In genomic region chr11:76201056-76201455, GRCh38 we compare ENCODE assay signal across 27 cellular contexts. TPM values are rescaled to one million over a fixed set of nuclear protein-coding genes. Genes with fewer than 3 reads are reported as not detected.
"Had no signal": no experiment of that assay in that cellular context is flagged by ENCODE, and none has a peak within 500 bp of the region (broad histone marks: within the 10 kb centered on the region; RNA-seq: fewer than 3 reads in every experiment).

No MANE protein-coding gene starts in this region.

- H3K36me3 ChIP-seq: esophagus squamous epithelium, pancreas, thoracic aorta, tibial nerve, upper lobe of left lung had no signal

- H3K27ac ChIP-seq: coronary artery, esophagus squamous epithelium, heart right ventricle, pancreas, thoracic aorta, tibial nerve, upper lobe of left lung had no signal

- H3K36me3 Mint-ChIP-seq: naive B cell had no signal

- H3K4me2 ChIP-seq: smooth muscle cell had no signal

- H3K4me3 ChIP-seq: coronary artery, esophagus squamous epithelium, heart right ventricle, mucosa of descending colon, pancreas, smooth muscle cell, thoracic aorta, tibial nerve, upper lobe of left lung had no signal

- ATAC-seq: heart right ventricle, mucosa of descending colon, pancreas had no signal

- H3K27me3 ChIP-seq: pancreas had no signal

- H3K4me3 Mint-ChIP-seq: mesothelial cell of epicardium; naive B cell; nephron progenitor cell; stimulated activated naive CD8-positive, alpha-beta T cell treated with anti-CD3 and anti-CD28 coated beads, Interleukin-15, Interleukin-2, amounts not matched to agents 100 ng/mL and 50 ng/mL, for 24 hours had no signal

- H3K9me3 Mint-ChIP-seq: effector memory CD8-positive, alpha-beta T cell; mesothelial cell of epicardium; naive B cell; nephron progenitor cell; stimulated activated naive CD8-positive, alpha-beta T cell treated with anti-CD3 and anti-CD28 coated beads, Interleukin-15, Interleukin-2, amounts not matched to agents 100 ng/mL and 50 ng/mL, for 24 hours had no signal

- H3K27ac Mint-ChIP-seq: naive B cell; nephron progenitor cell; progenitor cell of endocrine pancreas; stimulated activated naive CD8-positive, alpha-beta T cell treated with anti-CD3 and anti-CD28 coated beads, Interleukin-15, Interleukin-2, amounts not matched to agents 100 ng/mL and 50 ng/mL, for 24 hours had no signal

- DNase-seq: dermis blood vessel endothelial cell; effector memory CD8-positive, alpha-beta T cell; erythroblast; esophagus squamous epithelium; foreskin melanocyte; glutamatergic neuron; hippocampal formation; kidney glomerular epithelial cell; mesenchymal stem cell; naive B cell; nephron progenitor cell; occipital lobe; stimulated activated CD4-positive, alpha-beta T cell treated with anti-CD3 and anti-CD28 coated beads, Interleukin-12 subunit alpha, Interleukin-12 subunit beta, amount 100 ng/mL, for 4 hours; stimulated activated CD4-positive, alpha-beta T cell treated with anti-CD3 and anti-CD28 coated beads, Interleukin-1b, Interleukin-23, amount 100 ng/mL, for 48 hours; stimulated activated CD4-positive, alpha-beta T cell treated with anti-CD3 and anti-CD28 coated beads, Interleukin-4, amount 100 ng/mL, for 1 hour; stimulated activated CD8-positive, alpha-beta memory T cell treated with anti-CD3 and anti-CD28 coated beads, Interleukin-4, amount 100 ng/mL, for 48 hours; upper lobe of left lung had no signal

- H3K9me3 ChIP-seq: esophagus squamous epithelium, heart right ventricle, mucosa of descending colon, pancreas, thoracic aorta, tibial nerve, upper lobe of left lung had no signal

RNA-seq across cellular contexts. Expression of gene WNT11, which starts 5.2 kb away (rescaled TPM):
- total RNA-seq: dermis blood vessel endothelial cell had no signal
